In the genomic region with DNA sequence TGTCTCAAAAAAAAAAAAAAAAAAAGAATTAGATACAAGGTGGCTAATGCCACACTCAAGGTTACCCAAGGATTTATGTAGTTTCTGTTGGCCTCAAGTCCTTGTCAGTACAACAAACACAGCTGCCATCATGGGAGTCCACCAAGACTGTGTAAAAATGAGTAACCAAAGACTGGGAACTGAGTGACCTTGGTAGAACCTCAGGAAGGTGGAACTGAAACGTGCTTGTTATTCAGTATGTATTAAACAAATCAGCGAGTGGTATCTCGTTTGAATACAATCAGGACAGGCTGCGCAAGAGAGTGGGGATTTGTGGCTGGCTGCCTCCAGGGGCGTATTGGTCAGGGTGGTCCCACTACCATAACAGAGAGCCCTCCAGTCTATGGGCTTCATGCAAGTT, we compare ENCODE assay signal across 14 cellular contexts. TPM values are rescaled to one million over a fixed set of nuclear protein-coding genes. Genes with fewer than 3 reads are reported as not detected.
DNase-seq lines count a peak whose midpoint lies in the region; ATAC-seq, FAIRE-seq and TF ChIP-seq lines count a peak whose summit lies in the region.
"Had no signal": no experiment of that assay in that cellular context is flagged by ENCODE, and none has a peak within 500 bp of the region (broad histone marks: within the 10 kb centered on the region; RNA-seq: fewer than 3 reads in every experiment).

No MANE protein-coding gene starts in this region.

- TF ChIP-seq EP300 in ovary (IDR thresholded peaks at IDR 0.05), result no peak

- peak; percentile 60 for FAIRE-seq in bronchial epithelial cell (lab: Jason Lieb, UNC)

- 48 to 58% (median 50%) methylated on average over 5 of the region's 5 CpGs for WGBS in ovary, 3 donors

- intact Hi-C loops in ovary (cut with DNase I), result no loop called here
- intact Hi-C loops in Right ventricle myocardium superior (cut with DNase I), result no loop called here

- H3K4me1 ChIP-seq in ovary (ENCODE audit: insufficient read depth), result no peaks in the 10 kb centered on the region

- no peak overlapping the region for H3K27ac ChIP-seq in ovary

- H3K9me3 ChIP-seq in ovary, result no peaks in the 10 kb centered on the region

- no peak for DNase-seq in bronchial epithelial cell (ENCODE audit: low read depth)
- no peak for DNase-seq in H4 (ENCODE audit: low spot score)
- DNase-seq in ovary, result no peak
- DNase-seq in Right ventricle myocardium superior, result no peak
- DNase-seq in T1000 (lab: John Stamatoyannopoulos, UW), result no peak
- DNase-seq: CD4-positive, alpha-beta memory T cell; effector CD4-positive, alpha-beta T cell; stimulated activated CD4-positive, alpha-beta T cell treated with anti-CD3 and anti-CD28 coated beads, Interleukin-4, amount 100 ng/mL, for 1 hour had no signal

- TF ChIP-seq CTCF in bronchial epithelial cell (IDR thresholded peaks at IDR 0.05; ENCODE audit: insufficient read depth, low read length, severe bottlenecking) (no peak), ovary (IDR thresholded peaks at IDR 0.05) (no peak)

- H3K4me3 ChIP-seq in bronchial epithelial cell (ENCODE audit: low read depth, low read length) (no peak overlapping the region), ovary (no peak overlapping the region)

- H3K27me3 ChIP-seq in bronchial epithelial cell (ENCODE audit: control insufficient read depth, insufficient read depth, low read length), result peaks cover 1% of the 10 kb centered on the region
- H3K27me3 ChIP-seq in ovary, result no peaks in the 10 kb centered on the region

- no peak for TF ChIP-seq POLR2A in ovary (IDR thresholded peaks at IDR 0.05)

- ATAC-seq in GM18517 (IDR thresholded peaks at IDR 0.05; ENCODE audit: unreplicated experiment) (peak; percentile 51), GM21367 (IDR thresholded peaks at IDR 0.05; ENCODE audit: unreplicated experiment) (peak; percentile 66), HG03066 (IDR thresholded peaks at IDR 0.05; ENCODE audit: low read depth, unreplicated experiment) (peak; percentile 69), Right ventricle myocardium superior (ENCODE audit: poor library complexity) (no peak)

- H3K36me3 ChIP-seq in bronchial epithelial cell (ENCODE audit: control insufficient read depth, insufficient read depth, low read length) (no peaks in the 10 kb centered on the region), ovary (no peaks in the 10 kb centered on the region)

RNA-seq across cellular contexts. Expression of a gene that starts 1.6 kb away (rescaled TPM):
- total RNA-seq in bronchial epithelial cell, result not detected in 2 replicates
- total RNA-seq in H4 (2014; rRNA removed; shearing (Covaris generic)), result not detected in 2 replicates
- total RNA-seq in ovary, result 10 to 100 TPM in 1 of 7 donors, 1 to 10 TPM in 3, under 1 TPM in 2, not detected in 1; 0.27 to 15.4 (median 1.1) TPM
- polyA plus RNA-seq in ovary, result under 1 TPM in 1 of 2 donors, not detected in 1; 0.97 TPM
- 0.46 TPM for total RNA-seq in Right ventricle myocardium superior
- total RNA-seq: CD4-positive, alpha-beta memory T cell; lung microvascular endothelial cell; M059J; T-helper 2 cell treated with Interferon-gamma antibody and Interleukin-4, amounts not matched to agents 100 ng/mL and 5 ng/mL, for 36 hours had no signal
- polyA plus RNA-seq: CD4-positive, alpha-beta memory T cell had no signal

RNA-seq across cellular contexts. Expression of a gene that starts 24.6 kb away (rescaled TPM):
- total RNA-seq in bronchial epithelial cell, result not detected in 2 replicates
- not detected in 2 replicates for total RNA-seq in H4 (2014; rRNA removed; shearing (Covaris generic))
- total RNA-seq in ovary, result 1 to 10 TPM in 5 of 7 donors, under 1 TPM in 2; 0.46 to 5.1 (median 1.1) TPM
- 10 to 100 TPM in 1 of 2 donors, under 1 TPM in 1; 0.67 to 10.8 TPM for polyA plus RNA-seq in ovary
- total RNA-seq in Right ventricle myocardium superior, result 1.7 TPM
- total RNA-seq: lung microvascular endothelial cell, M059J had no signal

RNA-seq across cellular contexts. Expression of a gene that starts 53.6 kb away (rescaled TPM):
- total RNA-seq in bronchial epithelial cell, result 26.8 and 32.4 TPM in 2 replicates
- total RNA-seq in H4 (2014; rRNA removed; shearing (Covaris generic)), result 73.4 and 81.2 TPM in 2 replicates
- total RNA-seq in ovary, result 10 to 100 TPM; 37.6 to 60.0 (median 42.2) TPM
- polyA plus RNA-seq in ovary, result 10 to 100 TPM; 37.6 to 52.6 TPM
- 27.3 TPM for total RNA-seq in Right ventricle myocardium superior

RNA-seq across cellular contexts. Expression of a gene that starts 57.7 kb away (rescaled TPM):
- total RNA-seq in bronchial epithelial cell (9.5 and 18.8 TPM in 2 replicates), ovary (10 to 100 TPM; 14.6 to 45.4 (median 35.5) TPM), Right ventricle myocardium superior (26.5 TPM)
- 18.8 and 20.1 TPM in 2 replicates for total RNA-seq in H4 (2014; rRNA removed; shearing (Covaris generic))
- polyA plus RNA-seq in ovary, result 10 to 100 TPM; 22.1 to 31.5 TPM
